1 cellular context compared by ENCODE assay signal in genomic region chr16:77840623-77841274, GRCh38.
TF ChIP-seq lines count a peak whose summit lies in the region.

No MANE protein-coding gene starts in this region.

TF ChIP-seq in GM12878, 131 proteins besides CTCF, POLR2A, EP300 and RAD21:
- TF ChIP-seq RFX5 (IDR thresholded peaks at IDR 0.05; ENCODE audit: low read depth, low read length) (no peak), TBL1XR1 (IDR thresholded peaks at IDR 0.05; ENCODE audit: low read depth, low read length) (no peak), CREM (IDR thresholded peaks at IDR 0.05; ENCODE audit: low read depth) (no peak), SREBF2 (IDR thresholded peaks at IDR 0.05; ENCODE audit: low read length) (no peak), FOXM1 (IDR thresholded peaks at IDR 0.05; ENCODE audit: low read depth, low read length) (no peak), ZBED1 (IDR thresholded peaks at IDR 0.05; ENCODE audit: borderline replicate concordance) (no peak), GABPA (IDR thresholded peaks at IDR 0.05; ENCODE audit: low read depth) (no peak)
- TF ChIP-seq, protein P1, sequence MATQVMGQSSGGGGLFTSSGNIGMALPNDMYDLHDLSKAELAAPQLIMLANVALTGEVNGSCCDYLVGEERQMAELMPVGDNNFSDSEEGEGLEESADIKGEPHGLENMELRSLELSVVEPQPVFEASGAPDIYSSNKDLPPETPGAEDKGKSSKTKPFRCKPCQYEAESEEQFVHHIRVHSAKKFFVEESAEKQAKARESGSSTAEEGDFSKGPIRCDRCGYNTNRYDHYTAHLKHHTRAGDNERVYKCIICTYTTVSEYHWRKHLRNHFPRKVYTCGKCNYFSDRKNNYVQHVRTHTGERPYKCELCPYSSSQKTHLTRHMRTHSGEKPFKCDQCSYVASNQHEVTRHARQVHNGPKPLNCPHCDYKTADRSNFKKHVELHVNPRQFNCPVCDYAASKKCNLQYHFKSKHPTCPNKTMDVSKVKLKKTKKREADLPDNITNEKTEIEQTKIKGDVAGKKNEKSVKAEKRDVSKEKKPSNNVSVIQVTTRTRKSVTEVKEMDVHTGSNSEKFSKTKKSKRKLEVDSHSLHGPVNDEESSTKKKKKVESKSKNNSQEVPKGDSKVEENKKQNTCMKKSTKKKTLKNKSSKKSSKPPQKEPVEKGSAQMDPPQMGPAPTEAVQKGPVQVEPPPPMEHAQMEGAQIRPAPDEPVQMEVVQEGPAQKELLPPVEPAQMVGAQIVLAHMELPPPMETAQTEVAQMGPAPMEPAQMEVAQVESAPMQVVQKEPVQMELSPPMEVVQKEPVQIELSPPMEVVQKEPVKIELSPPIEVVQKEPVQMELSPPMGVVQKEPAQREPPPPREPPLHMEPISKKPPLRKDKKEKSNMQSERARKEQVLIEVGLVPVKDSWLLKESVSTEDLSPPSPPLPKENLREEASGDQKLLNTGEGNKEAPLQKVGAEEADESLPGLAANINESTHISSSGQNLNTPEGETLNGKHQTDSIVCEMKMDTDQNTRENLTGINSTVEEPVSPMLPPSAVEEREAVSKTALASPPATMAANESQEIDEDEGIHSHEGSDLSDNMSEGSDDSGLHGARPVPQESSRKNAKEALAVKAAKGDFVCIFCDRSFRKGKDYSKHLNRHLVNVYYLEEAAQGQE (IDR thresholded peaks at IDR 0.05; ENCODE audit: low read depth, low read length): no peak
